In genomic region chr16:70135796-70136195, GRCh38 we compare ENCODE assay signal across 5 cellular contexts. TPM values are rescaled to one million over a fixed set of nuclear protein-coding genes. Genes with fewer than 3 reads are reported as not detected.
"Had no signal": no experiment of that assay in that cellular context is flagged by ENCODE, and none has a peak within 500 bp of the region (broad histone marks: within the 10 kb centered on the region; RNA-seq: fewer than 3 reads in every experiment).

No MANE protein-coding gene starts in this region.

RNA-seq across cellular contexts. Expression of gene CLEC18C, which starts 37.8 kb away (rescaled TPM):
- total RNA-seq: dermis blood vessel endothelial cell, endothelial cell of umbilical vein, gastroesophageal sphincter, glomerular endothelial cell, hepatocyte had no signal
